ENCODE assay signal across 39 cellular contexts in the genomic region with DNA sequence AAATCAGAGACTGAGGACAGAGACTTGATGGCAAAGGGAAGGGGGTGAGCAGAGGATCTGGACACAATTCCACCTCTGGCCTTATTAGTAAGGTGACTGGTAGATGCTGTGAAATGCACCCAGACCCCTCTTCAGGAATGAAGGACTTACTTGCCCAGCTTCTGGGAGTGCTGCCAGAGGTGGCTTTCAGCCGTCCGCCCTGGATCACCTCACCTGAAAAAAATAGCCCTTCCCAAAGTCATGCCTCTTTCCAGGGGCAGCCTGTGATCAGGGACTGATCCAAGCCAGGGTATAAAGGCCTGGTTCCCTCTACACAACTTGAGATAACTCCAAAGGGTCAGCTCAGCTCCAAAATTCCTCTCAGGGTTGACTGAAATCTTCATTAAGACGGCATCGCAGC. TPM values are rescaled to one million over a fixed set of nuclear protein-coding genes. Genes with fewer than 3 reads are reported as not detected.
"Had no signal": no experiment of that assay in that cellular context is flagged by ENCODE, and none has a peak within 500 bp of the region (broad histone marks: within the 10 kb centered on the region; RNA-seq: fewer than 3 reads in every experiment).

No MANE protein-coding gene starts in this region.

- H3K36me3 ChIP-seq: adrenal gland, ascending aorta, brain microvascular endothelial cell, breast epithelium, cardiac muscle cell had no signal

- H3K27ac ChIP-seq: adrenal gland, ascending aorta, body of pancreas, brain microvascular endothelial cell, breast epithelium, cardiac muscle cell had no signal

- H3K4me3 ChIP-seq: adrenal gland, ascending aorta, body of pancreas, breast epithelium, cardiac muscle cell had no signal

- DNase-seq: activated effector memory CD4-positive, alpha-beta T cell treated with anti-CD3 and anti-CD28 coated beads, Interleukin-2, amount 50 U/mL, for 16 hours; activated effector memory CD4-positive, alpha-beta T cell treated with Interleukin-2 at 50 U/mL for 16 hours; activated gamma-delta T cell; activated gamma-delta T cell treated with Interleukin-2 at 50 U/mL for 16 hours; activated naive CD4-positive, alpha-beta T cell; activated naive CD4-positive, alpha-beta T cell treated with anti-CD3 and anti-CD28 coated beads for 36 hours; activated naive CD4-positive, alpha-beta T cell treated with anti-CD3 and anti-CD28 coated beads, Interleukin-2, amount 10 ng/mL, durations not matched to agents 7 days and 5 days; activated naive CD4-positive, alpha-beta T cell treated with anti-CD3 and anti-CD28 coated beads, Interleukin-2, amount 50 U/mL, for 16 hours; activated naive CD4-positive, alpha-beta T cell treated with Interleukin-2 at 50 U/mL for 16 hours; activated naive CD8-positive, alpha-beta T cell treated with anti-CD3 and anti-CD28 coated beads for 36 hours; activated naive CD8-positive, alpha-beta T cell treated with anti-CD3 and anti-CD28 coated beads, Interleukin-2, amount 10 ng/mL, durations not matched to agents 7 days and 5 days; activated naive CD8-positive, alpha-beta T cell treated with anti-CD3 and anti-CD28 coated beads, Interleukin-2, amount 50 U/mL, for 24 hours; activated T-cell treated with anti-CD3 and anti-CD28 coated beads for 4 hours; activated T-cell treated with anti-CD3 and anti-CD28 coated beads, Interleukin-2, amount 50 U/mL, for 1 hour; activated T-cell treated with anti-CD3 and anti-CD28 coated beads, Interleukin-2, amount 50 U/mL, for 24 hours; activated T-cell treated with anti-CD3 and anti-CD28 coated beads, Interleukin-2, amount 50 U/mL, for 4 hours; activated T-cell treated with anti-CD3 and anti-CD28 coated beads, Interleukin-2, amount 50 U/mL, for 48 hours; activated T-cell treated with anti-CD3 and anti-CD28 coated beads, Interleukin-2, amount 50 U/mL, for 72 hours; adrenal gland; amniotic stem cell; amygdala; anterior cingulate cortex; aorta; body of pancreas; brain microvascular endothelial cell; caudate nucleus; central memory CD4-positive, alpha-beta T cell; cerebellar nuclear complex had no signal

- H3K4me1 ChIP-seq: adrenal gland, ascending aorta, body of pancreas, breast epithelium had no signal

- H3K27me3 ChIP-seq: adrenal gland, ascending aorta, body of pancreas, brain microvascular endothelial cell, breast epithelium, cardiac muscle cell had no signal

- H3K9me3 ChIP-seq: adrenal gland, ascending aorta, body of pancreas, breast epithelium had no signal

- FAIRE-seq: astrocyte, bronchial epithelial cell had no signal

- ATAC-seq: activated naive CD4-positive, alpha-beta T cell treated with anti-CD3 and anti-CD28 coated beads, Interleukin-2, amount 50 U/mL, for 72 hours; activated naive CD8-positive, alpha-beta T cell treated with anti-CD3 and anti-CD28 coated beads, Interleukin-2, amount 50 U/mL, for 24 hours; activated T-cell treated with anti-CD3 and anti-CD28 coated beads, Interleukin-2, amount 50 U/mL, for 4 hours; activated T-cell treated with anti-CD3 and anti-CD28 coated beads, Interleukin-2, amount 50 U/mL, for 72 hours; activated T-helper 17 cell treated with anti-CD3 and anti-CD28 coated beads, Interleukin-2, amount 50 U/mL, for 72 hours; body of pancreas had no signal

RNA-seq across cellular contexts. Expression of gene ADPRM, which starts 52.8 kb away (rescaled TPM):
- total RNA-seq: ascending aorta had no signal

RNA-seq across cellular contexts. Expression of gene TMEM238L, which starts 53.7 kb away (rescaled TPM):
- total RNA-seq: activated naive CD4-positive, alpha-beta T cell treated with anti-CD3 and anti-CD28 coated beads for 36 hours; activated naive CD4-positive, alpha-beta T cell treated with anti-CD3 and anti-CD28 coated beads, Interleukin-2, amount 50 U/mL, for 72 hours; activated naive CD8-positive, alpha-beta T cell treated with anti-CD3 and anti-CD28 coated beads for 36 hours; activated naive CD8-positive, alpha-beta T cell treated with anti-CD3 and anti-CD28 coated beads, Interleukin-2, amount 10 ng/mL, durations not matched to agents 7 days and 5 days; activated T-cell treated with anti-CD3 and anti-CD28 coated beads, Interleukin-2, amount 50 U/mL, for 4 hours; activated T-cell treated with anti-CD3 and anti-CD28 coated beads, Interleukin-2, amount 50 U/mL, for 72 hours; activated T-helper 1 cell treated with anti-CD3 and anti-CD28 coated beads, Interleukin-12 subunit alpha, Interleukin-12 subunit beta, Interleukin-2, Interleukin-4 antibody, amounts not matched to agents 30 ng/mL and 10 ng/mL and 1 ng/mL, durations not matched to agents 14 hours and 24 hours and 36 hours; activated T-helper 17 cell treated with anti-CD3 and anti-CD28 coated beads, Interleukin-2, amount 50 U/mL, for 72 hours; activated T-helper 2 cell treated with anti-CD3 and anti-CD28 coated beads, Interferon-gamma antibody, Interleukin-2, Interleukin-4, amounts not matched to agents 10 μg/mL and 5 μg/mL and 100 μg/mL, durations not matched to agents 14 hours and 24 hours and 36 hours; aorta; ascending aorta; astrocyte; body of pancreas; bronchial epithelial cell; cardiac muscle cell; cardiac septum; cerebellum had no signal
- polyA plus RNA-seq: cardiac muscle cell had no signal
